ENCODE assay signal across 8 cellular contexts in genomic region chr12:45762185-45763110, GRCh38. TPM values are rescaled to one million over a fixed set of nuclear protein-coding genes. Genes with fewer than 3 reads are reported as not detected.
DNase-seq lines count a peak whose midpoint lies in the region; ATAC-seq and TF ChIP-seq lines count a peak whose summit lies in the region.

No MANE protein-coding gene starts in this region.

- TF ChIP-seq CTCF in Caco-2 (IDR thresholded peaks at IDR 0.05; ENCODE audit: insufficient read depth in 1 of 2, low read depth in 1 of 2, low read length in 1 of 2, severe bottlenecking in 1 of 2, unreplicated experiment in 1 of 2): peak; percentile 65 to 87

- peak overlapping the region; percentile 45 for H3K27ac Mint-ChIP-seq in Caco-2 (ENCODE audit: unreplicated experiment)

- ATAC-seq in GM21786 (IDR thresholded peaks at IDR 0.05; ENCODE audit: unreplicated experiment): peak; percentile 58
- ATAC-seq in GM21723 (IDR thresholded peaks at IDR 0.05; ENCODE audit: unreplicated experiment): no peak
- no peak for ATAC-seq in GM19023 (IDR thresholded peaks at IDR 0.05; ENCODE audit: unreplicated experiment)

- no peak overlapping the region for H3K4me3 ChIP-seq in Caco-2 (ENCODE audit: low read depth, low read length)

- CTCF ChIA-PET in Caco-2 (lab: Charles Lee): interaction anchor here (0.5 to 1.0 kb wide), 8 partner anchors 9 to 547 kb away, joined by 3 to 11 read pairs (median 3); partner anchors contain the start of gene ANO6

- no peaks in the 10 kb centered on the region for H3K27me3 ChIP-seq in Caco-2 (replicated peaks; ENCODE audit: control insufficient read depth, insufficient read depth, low read length)

- H3K9me3 Mint-ChIP-seq in Caco-2 (ENCODE audit: unreplicated experiment): no peaks in the 10 kb centered on the region

- H3K36me3 Mint-ChIP-seq in Caco-2 (ENCODE audit: insufficient read depth, unreplicated experiment): peaks cover 18% of the 10 kb centered on the region

- DNase-seq in Caco-2 (peak; percentile 51 to 70), NCI-H510A treated with DMSO at 0.1 percent for 48 hours (lab: John Stamatoyannopoulos, UW) (peak; percentile 78), dedifferentiated amniotic fluid mesenchymal stem cell (ENCODE audit: extremely low spot score) (peak; percentile 53), medulla oblongata (ENCODE audit: extremely low spot score) (peak; percentile 62), 8988T (no peak)

- no TSS peak for BruUV-seq in Caco-2 (replicated peaks; lab: Mats Ljungman, UMichigan)

- POLR2A ChIA-PET in Caco-2 (lab: Charles Lee): no interaction called here

- no peaks in the 10 kb centered on the region for H3K9me3 ChIP-seq in Caco-2

- no peak overlapping the region for H3K4me3 Mint-ChIP-seq in Caco-2 (ENCODE audit: unreplicated experiment)

- intact Hi-C loops in Caco-2 (cut with micrococcal nuclease; ENCODE audit: unreplicated experiment): loop anchor here (1.0 to 10.0 kb wide), 3 partner anchors 8 to 232 kb away; partner anchors contain the start of gene SCAF11

- H3K27me3 Mint-ChIP-seq in Caco-2 (ENCODE audit: insufficient read depth, unreplicated experiment): no peaks in the 10 kb centered on the region

- H3K36me3 ChIP-seq in Caco-2 (ENCODE audit: control insufficient read depth, insufficient read depth, low read length): no peaks in the 10 kb centered on the region

- H3K4me1 Mint-ChIP-seq in Caco-2 (ENCODE audit: low read depth, unreplicated experiment): peaks cover 13% of the 10 kb centered on the region

- H3K4me1 ChIP-seq in Caco-2: peaks cover 13% of the 10 kb centered on the region

RNA-seq across cellular contexts. Expression of gene ARID2, which starts 32.9 kb away (rescaled TPM):
- 50.1 and 53.9 TPM in 2 replicates for total RNA-seq in Caco-2 (2022)
